13 cellular contexts compared by ENCODE assay signal in the genomic region with DNA sequence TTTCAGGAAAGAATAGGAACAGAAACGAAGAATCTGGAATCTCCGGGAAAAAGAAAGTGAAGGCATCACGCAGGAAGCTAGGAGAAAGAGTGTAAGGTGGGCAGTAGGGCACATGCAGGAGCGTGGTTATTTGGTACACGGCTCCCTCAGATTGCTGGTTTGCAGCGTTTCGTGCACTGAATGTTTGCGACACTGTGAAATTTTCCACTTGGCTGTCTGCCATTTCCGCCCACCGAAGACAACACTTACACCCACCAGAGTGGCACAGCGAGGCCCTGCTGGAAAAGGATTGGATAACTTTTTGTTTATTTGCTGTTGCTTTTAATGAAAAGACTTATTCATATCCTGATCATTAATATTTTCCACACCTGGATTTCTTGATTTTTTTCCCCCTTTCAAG.
DNase-seq lines count a peak whose midpoint lies in the region; ATAC-seq and TF ChIP-seq lines count a peak whose summit lies in the region.
"Had no signal": no experiment of that assay in that cellular context is flagged by ENCODE, and none has a peak within 500 bp of the region (broad histone marks: within the 10 kb centered on the region; RNA-seq: fewer than 3 reads in every experiment).

No MANE protein-coding gene starts in this region.

- ATAC-seq in GM19324 (IDR thresholded peaks at IDR 0.05; ENCODE audit: low FRiP score, unreplicated experiment), result no peak
- ATAC-seq in GM21528 (IDR thresholded peaks at IDR 0.05; ENCODE audit: low FRiP score, unreplicated experiment), result no peak
- ATAC-seq: PC-3 had no signal

- H3K27ac ChIP-seq in suprapubic skin, result no peak overlapping the region

- DNase-seq in CD1c-positive myeloid dendritic cell (ENCODE audit: extremely low spot score) (peak; percentile 19), suprapubic skin (ENCODE audit: low spot score in 2 of 2) (no peak), EL (no peak)
- peak; percentile 48 for DNase-seq in activated CD4-positive, alpha-beta T cell treated with anti-CD3 and anti-CD28 coated beads, Interleukin-2, amount 50 U/mL, for 1 hour
- DNase-seq in stimulated activated CD4-positive, alpha-beta T cell treated with anti-CD3 and anti-CD28 coated beads, Interleukin-2, amount 100 ng/mL, for 24 hours, result peak; percentile 44 to 68
- DNase-seq: DMS53, H9, NCI-H1092 treated with DMSO at 0.1 percent for 48 hours, NCI-H345, PC-3 had no signal

- H3K27me3 ChIP-seq in suprapubic skin, result no peaks in the 10 kb centered on the region

- TF ChIP-seq EP300 in suprapubic skin (IDR thresholded peaks at IDR 0.05), result no peak

- no peak for TF ChIP-seq CTCF in suprapubic skin (IDR thresholded peaks at IDR 0.05)

- no peaks in the 10 kb centered on the region for H3K27me3 Mint-ChIP-seq in activated naive CD8-positive, alpha-beta T cell

- H3K4me3 Mint-ChIP-seq in activated naive CD8-positive, alpha-beta T cell, result peak overlapping the region; percentile 75
- H3K4me3 Mint-ChIP-seq: H9 had no signal

- peaks cover 20% of the 10 kb centered on the region for H3K4me1 ChIP-seq in suprapubic skin

- TF ChIP-seq POLR2A in suprapubic skin (IDR thresholded peaks at IDR 0.05), result no peak

- H3K36me3 Mint-ChIP-seq in activated naive CD8-positive, alpha-beta T cell, result peaks cover 8% of the 10 kb centered on the region

- no peaks in the 10 kb centered on the region for H3K9me3 ChIP-seq in suprapubic skin

- H3K4me1 Mint-ChIP-seq in activated naive CD8-positive, alpha-beta T cell (ENCODE audit: low read depth), result peaks cover 89% of the 10 kb centered on the region

- peaks cover 17% of the 10 kb centered on the region for H3K36me3 ChIP-seq in suprapubic skin

- WGBS in suprapubic skin, result 79% methylated on average over 11 of the region's 11 CpGs

- peak overlapping the region; percentile 87 for H3K27ac Mint-ChIP-seq in activated naive CD8-positive, alpha-beta T cell
- H3K27ac Mint-ChIP-seq: H9 had no signal

- no peak overlapping the region for H3K4me3 ChIP-seq in suprapubic skin

- H3K9me3 Mint-ChIP-seq in activated naive CD8-positive, alpha-beta T cell (ENCODE audit: low read depth), result no peaks in the 10 kb centered on the region

Comparison
In these comparisons a context has a peak if more than half of its experiments do, and no peak if none do; other contexts are left out.
1. DNase-seq: peak in CD1c-positive myeloid dendritic cell (single experiment), activated CD4-positive, alpha-beta T cell treated with anti-CD3 and anti-CD28 coated beads, Interleukin-2, amount 50 U/mL, for 1 hour (single experiment) and stimulated activated CD4-positive, alpha-beta T cell treated with anti-CD3 and anti-CD28 coated beads, Interleukin-2, amount 100 ng/mL, for 24 hours (2 of 2); none in suprapubic skin (0 of 2) and EL (single experiment).